Comparison of ENCODE assay signal across 10 cellular contexts in the genomic region with DNA sequence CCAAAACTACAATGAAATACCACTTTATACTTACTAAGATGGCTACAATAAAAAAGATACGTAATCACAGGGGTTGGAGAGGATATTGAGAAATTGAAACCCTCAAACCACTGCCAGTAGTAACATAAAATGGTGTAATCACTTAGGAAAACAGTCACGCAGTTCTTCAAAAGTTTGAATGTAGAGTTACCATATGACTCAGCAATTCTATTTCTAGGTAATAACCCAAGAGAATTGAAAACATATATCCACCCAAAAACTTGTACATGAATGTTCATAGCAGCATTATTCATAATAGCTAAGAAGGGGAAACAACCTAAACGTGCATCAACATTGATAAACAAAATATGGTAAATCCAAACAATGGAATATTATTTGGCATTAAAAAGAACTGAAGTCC. TPM values are rescaled to one million over a fixed set of nuclear protein-coding genes. Genes with fewer than 3 reads are reported as not detected.
A peak's percentile ranks its signal among the peaks of the same experiment; 100 is the strongest.
DNase-seq lines count a peak whose midpoint lies in the region; ATAC-seq and TF ChIP-seq lines count a peak whose summit lies in the region.
"Had no signal": no experiment of that assay in that cellular context is flagged by ENCODE, and none has a peak within 500 bp of the region (broad histone marks: within the 10 kb centered on the region; RNA-seq: fewer than 3 reads in every experiment).

No MANE protein-coding gene starts in this region.

- intact Hi-C loops in aorta (cut with DNase I): loop anchor here (5.0 kb wide), 2 partner anchors 38 to 353 kb away; no protein-coding TSS in a partner anchor

- H3K36me3 ChIP-seq in aorta (ENCODE audit: control insufficient read depth in 1 of 2, insufficient read depth in 2 of 2, low read length in 1 of 2): no peaks in the 10 kb centered on the region

- ATAC-seq in GM21526 (IDR thresholded peaks at IDR 0.05; ENCODE audit: low FRiP score, unreplicated experiment) (peak; percentile 67), HG03558 (IDR thresholded peaks at IDR 0.05; ENCODE audit: extremely low read depth, unreplicated experiment) (peak; percentile 89), aorta (ENCODE audit: low FRiP score) (no peak)

- H3K27ac ChIP-seq in aorta (ENCODE audit: low read depth in 1 of 2, low read length in 2 of 2): no peak overlapping the region

- no peaks in the 10 kb centered on the region for H3K9me3 ChIP-seq in aorta (ENCODE audit: control insufficient read depth, low read length)
- H3K9me3 ChIP-seq: SK-N-SH had no signal

- 12 to 16% methylated on average over 3 of the region's 3 CpGs for WGBS in aorta, 2 donors

- DNase-seq in GM10266 (ENCODE audit: extremely low spot score) (peak; percentile 17), cardiac fibroblast (ENCODE audit: low read depth in 2 of 2) (peak; percentile 64 to 92), NCI-H226 (no peak), OCI-M2 (lab: John Stamatoyannopoulos, UW; ENCODE audit: unreplicated experiment) (no peak), aorta (no peak), HPDE6-E6E7 (ENCODE audit: extremely low spot score) (no peak)
- DNase-seq: nucleus accumbens, SK-N-SH had no signal

- peaks cover 0 to 3% of the 10 kb centered on the region in 2 donors for H3K4me1 ChIP-seq in aorta (ENCODE audit: control insufficient read depth in 1 of 2, insufficient read depth in 2 of 2, low read length in 2 of 2)

- no peak for TF ChIP-seq CTCF in GM10266 (IDR thresholded peaks at IDR 0.05; ENCODE audit: control insufficient read depth, insufficient read depth, low read depth, missing control alignments)
- no peak for TF ChIP-seq CTCF in cardiac fibroblast (IDR thresholded peaks at IDR 0.05; ENCODE audit: low read depth, low read length)

- H3K4me3 ChIP-seq in cardiac fibroblast (replicated peaks in 1 of 2; ENCODE audit: low read depth in 2 of 2, low read length in 2 of 2) (no peak overlapping the region), aorta (ENCODE audit: low read length in 2 of 2) (no peak overlapping the region)

- no peaks in the 10 kb centered on the region for H3K27me3 ChIP-seq in aorta (ENCODE audit: control insufficient read depth in 1 of 2, insufficient read depth in 2 of 2, low read length in 1 of 2)

RNA-seq across cellular contexts. Expression of gene PSMA1, which starts 24.4 kb away (rescaled TPM):
- 100 to 1,000 TPM; 117 to 122 TPM for total RNA-seq in aorta
- 100 to 1,000 TPM in 1 of 2 donors, 10 to 100 TPM in 1; 92.8 to 133 TPM for polyA plus RNA-seq in aorta

RNA-seq across cellular contexts. Expression of gene COPB1, which starts 45.0 kb away (rescaled TPM):
- total RNA-seq in aorta: 10 to 100 TPM; 90.6 to 92.8 TPM
- 10 to 100 TPM; 45.3 to 48.6 TPM for polyA plus RNA-seq in aorta

Comparison
In these comparisons a context has a peak if more than half of its experiments do, and no peak if none do; other contexts are left out.
1. DNase-seq: peak in GM10266 (single experiment) and cardiac fibroblast (2 of 2); none in NCI-H226 (single experiment), OCI-M2 (single experiment), aorta (0 of 2) and HPDE6-E6E7 (single experiment).